Comparison of ENCODE assay signal across 12 cellular contexts in genomic region chr7:157352506-157352905, GRCh38. TPM values are rescaled to one million over a fixed set of nuclear protein-coding genes. Genes with fewer than 3 reads are reported as not detected.
A peak's percentile ranks its signal among the peaks of the same experiment; 100 is the strongest.
DNase-seq lines count a peak whose midpoint lies in the region; ATAC-seq, FAIRE-seq and TF ChIP-seq lines count a peak whose summit lies in the region.
"Had no signal": no experiment of that assay in that cellular context is flagged by ENCODE, and none has a peak within 500 bp of the region (broad histone marks: within the 10 kb centered on the region; RNA-seq: fewer than 3 reads in every experiment).

No MANE protein-coding gene starts in this region.

- intact Hi-C loops in CD14-positive monocyte (cut with micrococcal nuclease): no loop called here
- intact Hi-C loops in left colon (cut with DNase I, micrococcal nuclease): no loop called here

- DNase-seq in CD14-positive monocyte (ENCODE audit: low spot score): no peak
- DNase-seq in GM12891 (ENCODE audit: insufficient read length, low spot score): no peak
- peak in 1 of 2 donors; percentile 3 for DNase-seq in left colon
- no peak for DNase-seq in NCI-H1105 treated with DMSO at 0.1 percent for 48 hours (lab: John Stamatoyannopoulos, UW)
- DNase-seq in anterior cingulate cortex (lab: John Stamatoyannopoulos, UW): no peak
- no peak for DNase-seq in hepatic stellate cell (ENCODE audit: low spot score)
- no peak for DNase-seq in cortex of kidney (lab: John Stamatoyannopoulos, UW)
- DNase-seq: activated CD4-positive, CD25-positive, alpha-beta regulatory T cell; NCI-H1694; PC-3 had no signal

- peak overlapping the region; percentile 46 for H3K4me2 ChIP-seq in OCI-LY3 (ENCODE audit: low read length)

- peaks cover 0 to 1% (median 0%) of the 10 kb centered on the region in 7 donors for H3K9me3 Mint-ChIP-seq in CD14-positive monocyte

- H3K4me3 ChIP-seq in OCI-LY3 (ENCODE audit: low read length): no peak overlapping the region
- H3K4me3 ChIP-seq: tibial artery had no signal

- FAIRE-seq in GM12891 (lab: Jason Lieb, UNC): peak; percentile 58

- H2AFZ ChIP-seq in OCI-LY3 (ENCODE audit: low read depth, low read length): no peak overlapping the region

- H3K27ac Mint-ChIP-seq in CD14-positive monocyte: peak overlapping the region; percentile 56 to 91 (median 82)

- TF ChIP-seq CTCF in CD14-positive monocyte (IDR thresholded peaks at IDR 0.05) (no peak), OCI-LY3 (IDR thresholded peaks at IDR 0.05; ENCODE audit: low read depth, low read length) (no peak)

- no peak overlapping the region for H3K9ac ChIP-seq in OCI-LY3 (ENCODE audit: low read length)

- ATAC-seq in left colon: peak; percentile 10
- ATAC-seq: PC-3 had no signal

- no peaks in the 10 kb centered on the region for H3K27me3 ChIP-seq in OCI-LY3 (ENCODE audit: low read depth, low read length)
- H3K27me3 ChIP-seq: tibial artery had no signal

- TF ChIP-seq POLR2A in GM12891 (IDR thresholded peaks at IDR 0.05; ENCODE audit: low read depth, low read length): no peak

- H3K79me2 ChIP-seq in OCI-LY3 (ENCODE audit: low read length): peaks cover 96% of the 10 kb centered on the region

- H4K20me1 ChIP-seq in OCI-LY3 (ENCODE audit: insufficient read depth, low read length): peaks cover 66% of the 10 kb centered on the region

- H3K27ac ChIP-seq in OCI-LY3 (ENCODE audit: low read length): no peak overlapping the region
- H3K27ac ChIP-seq: tibial artery had no signal

- no peaks in the 10 kb centered on the region for H3K9me3 ChIP-seq in OCI-LY3 (ENCODE audit: insufficient read depth, low read length)
- H3K9me3 ChIP-seq: tibial artery had no signal

- H3K36me3 Mint-ChIP-seq in CD14-positive monocyte: peaks cover 19 to 31% of the 10 kb centered on the region in 2 donors

- H3K36me3 ChIP-seq in OCI-LY3 (replicated peaks; ENCODE audit: low read depth, low read length): no peaks in the 10 kb centered on the region
- H3K36me3 ChIP-seq: tibial artery had no signal

- H3K4me3 Mint-ChIP-seq in CD14-positive monocyte: peak overlapping the region in 1 of 2 donors; percentile 76

- H3K4me1 Mint-ChIP-seq in CD14-positive monocyte: peaks cover 67% of the 10 kb centered on the region

- H3K27me3 Mint-ChIP-seq in CD14-positive monocyte (ENCODE audit: low read depth in 3 of 3): no peaks in the 10 kb centered on the region

- H3K4me1 ChIP-seq in OCI-LY3 (ENCODE audit: low read length): peaks cover 27% of the 10 kb centered on the region

TF ChIP-seq in GM12891, 5 proteins besides CTCF, POLR2A, EP300 and RAD21:
- no peak for TF ChIP-seq TAF1 (IDR thresholded peaks at IDR 0.05; ENCODE audit: low read depth, low read length)
- TF ChIP-seq PAX5 (IDR thresholded peaks at IDR 0.05; ENCODE audit: insufficient read depth, low read length, severe bottlenecking): no peak
- peak; percentile 89 for TF ChIP-seq SPI1 (IDR thresholded peaks at IDR 0.05; ENCODE audit: low read depth, low read length)

RNA-seq across cellular contexts. Expression of gene DNAJB6, which starts 15.7 kb away (rescaled TPM):
- polyA plus RNA-seq in CD14-positive monocyte: 100 to 1,000 TPM; 116 to 117 TPM
- 60.3 TPM for polyA plus RNA-seq in GM12891 (2012; ENCODE audit: low read depth, missing spikeins)
- total RNA-seq in left colon: 10 to 100 TPM; 68.8 to 83.5 TPM
